ENCODE assay signal across 20 cellular contexts in the genomic region with DNA sequence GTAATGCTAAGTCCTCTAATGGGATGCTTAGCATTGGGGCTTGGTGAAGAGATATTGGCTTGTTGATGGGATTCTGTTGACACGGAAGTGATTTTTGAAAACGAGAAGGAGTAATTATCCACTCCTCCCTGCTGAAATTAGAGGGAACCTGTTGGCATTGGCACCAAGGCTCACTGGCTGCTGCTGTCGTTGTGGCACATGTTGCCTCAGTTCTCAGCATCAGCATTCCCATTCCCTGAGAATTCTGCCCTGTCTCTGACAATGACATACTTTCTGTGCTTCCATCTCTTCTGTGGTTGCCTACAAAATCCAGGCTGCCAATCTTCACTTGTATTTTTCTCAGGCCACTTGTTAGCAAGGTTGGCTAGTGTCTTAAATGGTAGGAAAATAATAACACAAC.
DNase-seq lines count a peak whose midpoint lies in the region; ATAC-seq, FAIRE-seq and TF ChIP-seq lines count a peak whose summit lies in the region.
"Had no signal": no experiment of that assay in that cellular context is flagged by ENCODE, and none has a peak within 500 bp of the region (broad histone marks: within the 10 kb centered on the region; RNA-seq: fewer than 3 reads in every experiment).

No MANE protein-coding gene starts in this region.

- peaks cover 63% of the 10 kb centered on the region for H3K79me2 ChIP-seq in HepG2 (ENCODE audit: insufficient read depth, low read length)

- no peak overlapping the region for H2AFZ ChIP-seq in HepG2 (ENCODE audit: low read length)
- H2AFZ ChIP-seq: hepatocyte had no signal

- H3K4me3 Mint-ChIP-seq in mesothelial cell of epicardium, result no peak overlapping the region
- H3K4me3 Mint-ChIP-seq: activated naive CD8-positive, alpha-beta T cell treated with anti-CD3 and anti-CD28 coated beads, Interleukin-2, amount 50 U/mL, for 24 hours; CD4-positive, alpha-beta memory T cell; dendritic cell treated with granulocyte-macrophage colony-stimulating factor and Interleukin-4, amounts not matched to agents 40 ng/mL and 50 ng/mL, for 4 days had no signal

- no peaks in the 10 kb centered on the region for H3K27me3 Mint-ChIP-seq in mesothelial cell of epicardium (ENCODE audit: low read depth)

- no peak for ATAC-seq in HepG2
- no peak for ATAC-seq in HG02884 (IDR thresholded peaks at IDR 0.05; ENCODE audit: unreplicated experiment)
- ATAC-seq: activated naive CD8-positive, alpha-beta T cell treated with anti-CD3 and anti-CD28 coated beads, Interleukin-2, amount 50 U/mL, for 24 hours had no signal

- TF ChIP-seq CTCF in mesothelial cell of epicardium (IDR thresholded peaks at IDR 0.05; ENCODE audit: unreplicated experiment) (no peak), ascending aorta (IDR thresholded peaks at IDR 0.05) (no peak), HepG2 (CRISPR knock-in tag; IDR thresholded peaks at IDR 0.05) (no peak)

- no peaks in the 10 kb centered on the region for H3K36me3 Mint-ChIP-seq in mesothelial cell of epicardium
- H3K36me3 Mint-ChIP-seq: CD4-positive, alpha-beta memory T cell had no signal

- WGBS in HepG2 (ENCODE audit: low lambda C conversion rate), result 84% methylated on average over 3 of the region's 3 CpGs

- H3K36me3 ChIP-seq in ascending aorta, result no peaks in the 10 kb centered on the region
- H3K36me3 ChIP-seq in HepG2 (replicated peaks in 1 of 2; ENCODE audit: control insufficient read depth in 1 of 2, insufficient read depth in 2 of 2, low read length in 2 of 2), result no peaks in the 10 kb centered on the region
- H3K36me3 ChIP-seq: right atrium auricular region had no signal

- no peak overlapping the region for H3K4me3 ChIP-seq in ascending aorta
- no peak overlapping the region for H3K4me3 ChIP-seq in HepG2 (replicated peaks in 1 of 3; ENCODE audit: insufficient read depth in 1 of 3, low read depth in 2 of 3, low read length in 3 of 3)
- H3K4me3 ChIP-seq: hepatocyte, right atrium auricular region had no signal

- TF ChIP-seq POLR2A in HepG2 (IDR thresholded peaks at IDR 0.05; ENCODE audit: insufficient read depth in 1 of 2, low read depth in 2 of 2, low read length in 2 of 2), result no peak

- DNase-seq in DMS153 treated with DMSO at 0.1 percent for 48 hours (lab: John Stamatoyannopoulos, UW; ENCODE audit: unreplicated experiment), result peak; percentile 40
- DNase-seq in NCI-H1092 (lab: John Stamatoyannopoulos, UW), result peak; percentile 47
- DNase-seq in NCI-H524 treated with DMSO at 0.1 percent for 48 hours (lab: John Stamatoyannopoulos, UW), result peak; percentile 68
- no peak for DNase-seq in mesothelial cell of epicardium (ENCODE audit: low spot score in 2 of 2, unreplicated experiment in 2 of 2)
- DNase-seq in ascending aorta (ENCODE audit: low spot score in 2 of 2), result no peak
- no peak for DNase-seq in HepG2 (ENCODE audit: low spot score)
- no peak for DNase-seq in NCI-H146 (lab: John Stamatoyannopoulos, UW)
- DNase-seq: activated CD4-positive, alpha-beta T cell treated with anti-CD3 and anti-CD28 coated beads, Interleukin-2, amount 50 U/mL, for 1 hour; activated naive CD8-positive, alpha-beta T cell treated with anti-CD3 and anti-CD28 coated beads, Interleukin-2, amount 50 U/mL, for 24 hours; CD4-positive, alpha-beta memory T cell; NCI-H187 treated with DMSO at 0.1 percent for 48 hours; NCI-H526 treated with DMSO at 0.1 percent for 48 hours; SIG-M5; stimulated activated CD4-positive, alpha-beta T cell treated with anti-CD3 and anti-CD28 coated beads, Interleukin-15, amount 100 ng/mL, for 24 hours had no signal

- peaks cover 71% of the 10 kb centered on the region for H3K4me1 Mint-ChIP-seq in mesothelial cell of epicardium
- H3K4me1 Mint-ChIP-seq: activated naive CD8-positive, alpha-beta T cell treated with anti-CD3 and anti-CD28 coated beads, Interleukin-2, amount 50 U/mL, for 24 hours; CD4-positive, alpha-beta memory T cell had no signal

- in situ Hi-C loops in HepG2 (cut with HindIII; ENCODE audit: extremely low pct_ligation_motif_present, low pct_unique_long_range_greater_than_20kb), result no loop called here

- FAIRE-seq in HepG2 (lab: Jason Lieb, UNC), result no peak
- FAIRE-seq: bronchial epithelial cell had no signal

- TF ChIP-seq EP300 in HepG2 (IDR thresholded peaks at IDR 0.05; ENCODE audit: low read depth in 2 of 2, low read length in 2 of 2) (no peak), HepG2 (CRISPR knock-in tag; IDR thresholded peaks at IDR 0.05; ENCODE audit: borderline replicate concordance) (no peak)

- no peak for TF ChIP-seq RAD21 in HepG2 (CRISPR knock-in tag; IDR thresholded peaks at IDR 0.05)

- peak overlapping the region; percentile 62 for H3K27ac Mint-ChIP-seq in mesothelial cell of epicardium
- H3K27ac Mint-ChIP-seq: activated naive CD8-positive, alpha-beta T cell treated with anti-CD3 and anti-CD28 coated beads, Interleukin-2, amount 50 U/mL, for 24 hours; activated T-helper 2 cell treated with anti-CD3 and anti-CD28 coated beads, Interferon-gamma antibody, Interleukin-2, Interleukin-4, amounts not matched to agents 10 μg/mL and 5 μg/mL and 100 μg/mL, durations not matched to agents 14 hours and 24 hours and 36 hours; CD4-positive, alpha-beta memory T cell; dendritic cell treated with granulocyte-macrophage colony-stimulating factor and Interleukin-4, amounts not matched to agents 40 ng/mL and 50 ng/mL, for 4 days had no signal

- BruUV-seq in HepG2 (replicated peaks; lab: Mats Ljungman, UMichigan), result no TSS peak

- no peaks in the 10 kb centered on the region for H3K27me3 ChIP-seq in ascending aorta
- H3K27me3 ChIP-seq in HepG2 (ENCODE audit: control insufficient read depth in 1 of 2, insufficient read depth in 2 of 2, low read length in 2 of 2), result no peaks in the 10 kb centered on the region
- H3K27me3 ChIP-seq: hepatocyte, right atrium auricular region had no signal

- intact Hi-C loops in ascending aorta (cut with DNase I), result no loop called here
- intact Hi-C loops in HepG2 (cut with micrococcal nuclease; ENCODE audit: unreplicated experiment), result no loop called here

- H3K9ac ChIP-seq in HepG2 (ENCODE audit: insufficient read depth, low read depth, low read length), result no peak overlapping the region

- H4K20me1 ChIP-seq in HepG2 (ENCODE audit: insufficient read depth, low read length), result peaks cover 27% of the 10 kb centered on the region

- H3K27ac ChIP-seq in ascending aorta (no peak overlapping the region), HepG2 (ENCODE audit: extremely low read length, insufficient read depth, low read length) (no peak overlapping the region)

- no peaks in the 10 kb centered on the region for H3K9me3 Mint-ChIP-seq in mesothelial cell of epicardium
- H3K9me3 Mint-ChIP-seq: activated naive CD8-positive, alpha-beta T cell treated with anti-CD3 and anti-CD28 coated beads, Interleukin-2, amount 50 U/mL, for 24 hours; activated T-helper 2 cell treated with anti-CD3 and anti-CD28 coated beads, Interferon-gamma antibody, Interleukin-2, Interleukin-4, amounts not matched to agents 10 μg/mL and 5 μg/mL and 100 μg/mL, durations not matched to agents 14 hours and 24 hours and 36 hours; CD4-positive, alpha-beta memory T cell; dendritic cell treated with granulocyte-macrophage colony-stimulating factor and Interleukin-4, amounts not matched to agents 40 ng/mL and 50 ng/mL, for 4 days had no signal

- POLR2A ChIA-PET in HepG2 (lab: Yijun Ruan, JAX), result no interaction called here

- no peak overlapping the region for H3K4me2 ChIP-seq in HepG2 (ENCODE audit: low read depth, low read length)
- H3K4me2 ChIP-seq: hepatocyte had no signal

- CTCF ChIA-PET in HepG2 (lab: Yijun Ruan, JAX; ENCODE audit: low intra/inter-chr PET ratio, low total read pairs), result no interaction called here

- H3K9me3 ChIP-seq in ascending aorta, result no peaks in the 10 kb centered on the region
- H3K9me3 ChIP-seq in HepG2 (ENCODE audit: low read length), result no peaks in the 10 kb centered on the region
- H3K9me3 ChIP-seq: right atrium auricular region had no signal

- H3K4me1 ChIP-seq in ascending aorta (no peaks in the 10 kb centered on the region), HepG2 (ENCODE audit: insufficient read depth, low read length) (peaks cover 23% of the 10 kb centered on the region)

TF ChIP-seq in HepG2, 621 proteins besides CTCF, POLR2A, EP300 and RAD21 (continues in another document):
- TF ChIP-seq, protein P1, sequence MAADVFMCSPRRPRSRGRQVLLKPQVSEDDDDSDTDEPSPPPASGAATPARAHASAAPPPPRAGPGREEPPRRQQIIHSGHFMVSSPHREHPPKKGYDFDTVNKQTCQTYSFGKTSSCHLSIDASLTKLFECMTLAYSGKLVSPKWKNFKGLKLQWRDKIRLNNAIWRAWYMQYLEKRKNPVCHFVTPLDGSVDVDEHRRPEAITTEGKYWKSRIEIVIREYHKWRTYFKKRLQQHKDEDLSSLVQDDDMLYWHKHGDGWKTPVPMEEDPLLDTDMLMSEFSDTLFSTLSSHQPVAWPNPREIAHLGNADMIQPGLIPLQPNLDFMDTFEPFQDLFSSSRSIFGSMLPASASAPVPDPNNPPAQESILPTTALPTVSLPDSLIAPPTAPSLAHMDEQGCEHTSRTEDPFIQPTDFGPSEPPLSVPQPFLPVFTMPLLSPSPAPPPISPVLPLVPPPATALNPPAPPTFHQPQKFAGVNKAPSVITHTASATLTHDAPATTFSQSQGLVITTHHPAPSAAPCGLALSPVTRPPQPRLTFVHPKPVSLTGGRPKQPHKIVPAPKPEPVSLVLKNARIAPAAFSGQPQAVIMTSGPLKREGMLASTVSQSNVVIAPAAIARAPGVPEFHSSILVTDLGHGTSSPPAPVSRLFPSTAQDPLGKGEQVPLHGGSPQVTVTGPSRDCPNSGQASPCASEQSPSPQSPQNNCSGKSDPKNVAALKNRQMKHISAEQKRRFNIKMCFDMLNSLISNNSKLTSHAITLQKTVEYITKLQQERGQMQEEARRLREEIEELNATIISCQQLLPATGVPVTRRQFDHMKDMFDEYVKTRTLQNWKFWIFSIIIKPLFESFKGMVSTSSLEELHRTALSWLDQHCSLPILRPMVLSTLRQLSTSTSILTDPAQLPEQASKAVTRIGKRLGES (CRISPR knock-in tag; IDR thresholded peaks at IDR 0.05; ENCODE audit: borderline replicate concordance), result no peak
- TF ChIP-seq PTBP1 (IDR thresholded peaks at IDR 0.05; ENCODE audit: low read depth, low read length, poor library complexity, severe bottlenecking), result no peak

Comparison
In these comparisons a context has a peak if more than half of its experiments do, and no peak if none do; other contexts are left out.
1. DNase-seq: peak in DMS153 treated with DMSO at 0.1 percent for 48 hours (single experiment), NCI-H1092 (single experiment) and NCI-H524 treated with DMSO at 0.1 percent for 48 hours (single experiment); none in mesothelial cell of epicardium (0 of 2), ascending aorta (0 of 2), HepG2 (single experiment) and NCI-H146 (single experiment).